In genomic region chr11:93199616-93200015, GRCh38 we compare ENCODE assay signal across 14 cellular contexts.
"Had no signal": no experiment of that assay in that cellular context is flagged by ENCODE, and none has a peak within 500 bp of the region (broad histone marks: within the 10 kb centered on the region; RNA-seq: fewer than 3 reads in every experiment).

No MANE protein-coding gene starts in this region.

- H3K4me3 ChIP-seq: breast epithelium, right atrium auricular region, skin epidermis, thyroid gland had no signal

- H3K9me3 Mint-ChIP-seq: activated naive CD8-positive, alpha-beta T cell treated with anti-CD3 and anti-CD28 coated beads, Interleukin-2, amount 10 ng/mL, durations not matched to agents 7 days and 5 days; stimulated activated effector memory CD8-positive, alpha-beta T cell treated with anti-CD3 and anti-CD28 coated beads, Interleukin-12 subunit alpha, Interleukin-12 subunit beta, amount 100 ng/mL, for 72 hours; WTC11 had no signal

- H3K36me3 Mint-ChIP-seq: activated naive CD8-positive, alpha-beta T cell treated with anti-CD3 and anti-CD28 coated beads, Interleukin-2, amount 10 ng/mL, durations not matched to agents 7 days and 5 days; WTC11 had no signal

- H3K4me3 Mint-ChIP-seq: activated naive CD8-positive, alpha-beta T cell treated with anti-CD3 and anti-CD28 coated beads, Interleukin-2, amount 10 ng/mL, durations not matched to agents 7 days and 5 days; WTC11 had no signal

- H3K27ac ChIP-seq: breast epithelium, right atrium auricular region, skin epidermis, thyroid gland had no signal

- H3K27me3 ChIP-seq: breast epithelium, dorsolateral prefrontal cortex, right atrium auricular region, thyroid gland had no signal

- H3K27ac Mint-ChIP-seq: activated naive CD8-positive, alpha-beta T cell treated with anti-CD3 and anti-CD28 coated beads, Interleukin-2, amount 10 ng/mL, durations not matched to agents 7 days and 5 days; stimulated activated effector memory CD8-positive, alpha-beta T cell treated with anti-CD3 and anti-CD28 coated beads, Interleukin-12 subunit alpha, Interleukin-12 subunit beta, amount 100 ng/mL, for 72 hours; WTC11 had no signal

- DNase-seq: activated CD4-positive, alpha-beta T cell treated with anti-CD3 and anti-CD28 coated beads, Interleukin-2, amount 50 U/mL, for 1 hour; activated effector memory CD4-positive, alpha-beta T cell treated with Interleukin-2 at 50 U/mL for 16 hours; activated naive CD8-positive, alpha-beta T cell treated with anti-CD3 and anti-CD28 coated beads, Interleukin-2, amount 10 ng/mL, durations not matched to agents 7 days and 5 days; activated T-cell treated with anti-CD3 and anti-CD28 coated beads, Interleukin-2, amount 50 U/mL, for 1 hour; anterior cingulate cortex; dorsolateral prefrontal cortex; hippocampal formation; kidney glomerular epithelial cell; thyroid gland had no signal
